8 cellular contexts compared by ENCODE assay signal in genomic region chr19:49767967-49768581, GRCh38. TPM values are rescaled to one million over a fixed set of nuclear protein-coding genes. Genes with fewer than 3 reads are reported as not detected.
DNase-seq lines count a peak whose midpoint lies in the region; ATAC-seq and TF ChIP-seq lines count a peak whose summit lies in the region.

No MANE protein-coding gene starts in this region.

- H3K9me3 ChIP-seq in AG04450 (ENCODE audit: control insufficient read depth, insufficient read depth, low read length) (no peaks in the 10 kb centered on the region), KOPT-K1 (ENCODE audit: insufficient read depth, low read length, poor library complexity, severe bottlenecking) (no peaks in the 10 kb centered on the region), muscle layer of colon (ENCODE audit: low read length) (no peaks in the 10 kb centered on the region)

- ATAC-seq in HG02571 (IDR thresholded peaks at IDR 0.05; ENCODE audit: unreplicated experiment) (no peak), HG03342 (IDR thresholded peaks at IDR 0.05; ENCODE audit: unreplicated experiment) (no peak), left lobe of liver (no peak)

- H3K36me3 ChIP-seq in KOPT-K1 (ENCODE audit: insufficient read depth, low read length) (no peaks in the 10 kb centered on the region; the same call in 1 of the 2 replicates), muscle layer of colon (ENCODE audit: insufficient read depth, low read length) (no peaks in the 10 kb centered on the region)

- TF ChIP-seq CTCF in AG04450 (IDR thresholded peaks at IDR 0.05; ENCODE audit: low read depth, low read length) (no peak), coronary artery (IDR thresholded peaks at IDR 0.05) (no peak)

- POLR2A ChIA-PET in AG04450 (lab: Yijun Ruan, JAX): no interaction called here

- peak overlapping the region; percentile 95 for H3K9ac ChIP-seq in muscle layer of colon (ENCODE audit: low read length)

- H3K4me1 ChIP-seq in muscle layer of colon (ENCODE audit: insufficient read depth, low read length): peaks cover 27% of the 10 kb centered on the region

- CTCF ChIA-PET in AG04450 (lab: Charles Lee): interaction anchor here (1.4 kb wide), 1 partner anchor 51 kb away, joined by 4 read pairs; no protein-coding TSS in a partner anchor

- no peak overlapping the region for H3K27ac ChIP-seq in AG04450 (ENCODE audit: low read depth, low read length)
- peak overlapping the region; percentile 72 for H3K27ac ChIP-seq in KOPT-K1 (ENCODE audit: low read depth, low read length, poor library complexity, severe bottlenecking)
- H3K27ac ChIP-seq in coronary artery: peak overlapping the region in 1 of 2 donors; percentile 78
- H3K27ac ChIP-seq in muscle layer of colon (ENCODE audit: low read depth, low read length): no peak overlapping the region

- H3K4me3 ChIP-seq in AG04450 (ENCODE audit: low read depth, low read length) (peak overlapping the region; percentile 85), coronary artery (peak overlapping the region; percentile 99), muscle layer of colon (ENCODE audit: low read depth in 1 of 2, low read length in 2 of 2) (peak overlapping the region; percentile 75 to 98)

- H3K27me3 ChIP-seq in AG04450 (ENCODE audit: control insufficient read depth, insufficient read depth, low read length) (no peaks in the 10 kb centered on the region), muscle layer of colon (ENCODE audit: control insufficient read depth in 1 of 2, insufficient read depth in 2 of 2, low read length in 2 of 2) (no peaks in the 10 kb centered on the region)

- DNase-seq in AG04450 (ENCODE audit: low read depth, low spot score) (no peak), coronary artery (ENCODE audit: low spot score) (no peak), T-helper 9 cell (no peak), left lobe of liver (ENCODE audit: low spot score) (no peak)

RNA-seq across cellular contexts. Expression of gene AP2A1, which starts 1.3 kb away (rescaled TPM):
- polyA plus RNA-seq in AG04450 (2011; rRNA removed): 59.1 and 82.2 TPM in 2 replicates
- polyA minus RNA-seq in AG04450 (2011; rRNA and poly(A)+ RNA removed): 96.8 and 122 TPM in 2 replicates
- total RNA-seq in left lobe of liver: 52.9 TPM

RNA-seq across cellular contexts. Expression of gene TSKS, which starts 5.0 kb away (rescaled TPM):
- polyA plus RNA-seq in AG04450 (2011; rRNA removed): not detected in 2 replicates
- polyA minus RNA-seq in AG04450 (2011; rRNA and poly(A)+ RNA removed): 0.09 TPM in 1 of 2 replicates, not detected in the other
- total RNA-seq in left lobe of liver: 0.30 TPM

RNA-seq across cellular contexts. Expression of gene FUZ, which starts 45.0 kb away (rescaled TPM):
- 6.9 and 9.0 TPM in 2 replicates for polyA plus RNA-seq in AG04450 (2011; rRNA removed)
- 4.1 and 8.0 TPM in 2 replicates for polyA minus RNA-seq in AG04450 (2011; rRNA and poly(A)+ RNA removed)
- 9.3 TPM for total RNA-seq in left lobe of liver

RNA-seq across cellular contexts. Expression of gene MED25, which starts 50.0 kb away (rescaled TPM):
- 12.6 and 20.3 TPM in 2 replicates for polyA plus RNA-seq in AG04450 (2011; rRNA removed)
- polyA minus RNA-seq in AG04450 (2011; rRNA and poly(A)+ RNA removed): 25.4 and 33.2 TPM in 2 replicates
- total RNA-seq in left lobe of liver: 16.5 TPM
